9 cellular contexts compared by ENCODE assay signal in genomic region chr12:69987453-69988102, GRCh38.
A peak's percentile ranks its signal among the peaks of the same experiment; 100 is the strongest.
DNase-seq lines count a peak whose midpoint lies in the region; ATAC-seq and TF ChIP-seq lines count a peak whose summit lies in the region.
"Had no signal": no experiment of that assay in that cellular context is flagged by ENCODE, and none has a peak within 500 bp of the region (broad histone marks: within the 10 kb centered on the region; RNA-seq: fewer than 3 reads in every experiment).

No MANE protein-coding gene starts in this region.

- peak; percentile 27 to 40 for DNase-seq in Caco-2
- DNase-seq in Peyer's patch = peak in 1 of 3 donors; percentile 76
- peak; percentile 92 for DNase-seq in fibroblast of mammary gland (ENCODE audit: low read depth)
- DNase-seq in omental fat pad (ENCODE audit: low spot score) = peak; percentile 32
- no peak for DNase-seq in epidermal melanocyte (ENCODE audit: insufficient read length, low spot score)
- DNase-seq in activated naive CD4-positive, alpha-beta T cell (lab: John Stamatoyannopoulos, UW) = no peak
- DNase-seq in caudate nucleus (lab: John Stamatoyannopoulos, UW) = no peak
- DNase-seq in OCI-LY7 (ENCODE audit: low spot score) = no peak
- DNase-seq: NCI-H2081 treated with DMSO at 0.1 percent for 48 hours had no signal

- POLR2A ChIA-PET in Caco-2 (lab: Charles Lee) = no interaction called here
- POLR2A ChIA-PET in OCI-LY7 (lab: Charles Lee) = interaction anchor here (0.9 to 1.2 kb wide), 2 partner anchors 9 to 11 kb away, joined by 3 to 4 read pairs; no protein-coding TSS in a partner anchor

- peak; percentile 91 for ATAC-seq in omental fat pad (ENCODE audit: low FRiP score)

- H3K27ac Mint-ChIP-seq in Caco-2 (ENCODE audit: unreplicated experiment) = no peak overlapping the region

- H2AFZ ChIP-seq in OCI-LY7 (ENCODE audit: low read length) = no peak overlapping the region

- H3K9me3 ChIP-seq in Caco-2 (no peaks in the 10 kb centered on the region), Peyer's patch (no peaks in the 10 kb centered on the region), OCI-LY7 (ENCODE audit: low read length) (no peaks in the 10 kb centered on the region)

- no peaks in the 10 kb centered on the region for H3K9me2 ChIP-seq in OCI-LY7 (ENCODE audit: insufficient read depth, low read length)

- H3K4me3 ChIP-seq in Caco-2 (ENCODE audit: low read depth, low read length) (no peak overlapping the region), Peyer's patch (no peak overlapping the region), fibroblast of mammary gland (ENCODE audit: control insufficient read depth, low read depth, low read length) (peak overlapping the region; percentile 24), OCI-LY7 (ENCODE audit: low read depth, low read length, poor library complexity, severe bottlenecking) (no peak overlapping the region)

- intact Hi-C loops in Caco-2 (cut with micrococcal nuclease; ENCODE audit: unreplicated experiment) = no loop called here
- intact Hi-C loops in OCI-LY7 (cut with micrococcal nuclease; ENCODE audit: unreplicated experiment) = loop anchor here (5.0 kb wide), 1 partner anchor 85 kb away; no protein-coding TSS in a partner anchor

- H3K27me3 Mint-ChIP-seq in Caco-2 (ENCODE audit: insufficient read depth, unreplicated experiment) = no peaks in the 10 kb centered on the region

- H3K79me2 ChIP-seq in OCI-LY7 (ENCODE audit: insufficient read depth, low read depth, low read length) = no peaks in the 10 kb centered on the region

- no peaks in the 10 kb centered on the region for H3K36me3 ChIP-seq in Caco-2 (ENCODE audit: control insufficient read depth, insufficient read depth, low read length)
- no peaks in the 10 kb centered on the region for H3K36me3 ChIP-seq in Peyer's patch
- H3K36me3 ChIP-seq in OCI-LY7 (ENCODE audit: insufficient read depth, low read length) = no peaks in the 10 kb centered on the region

- H3K4me2 ChIP-seq in OCI-LY7 (ENCODE audit: low read length) = no peak overlapping the region

- H3K36me3 Mint-ChIP-seq in Caco-2 (ENCODE audit: insufficient read depth, unreplicated experiment) = no peaks in the 10 kb centered on the region

- H3K27ac ChIP-seq in Peyer's patch (peak overlapping the region in 3 of 4 donors; percentile 50 to 71 (median 70)), caudate nucleus (ENCODE audit: low read depth, low read length) (no peak overlapping the region), OCI-LY7 (ENCODE audit: low read depth, low read length, poor library complexity, severe bottlenecking) (no peak overlapping the region)

- TF ChIP-seq POLR2A in Peyer's patch (IDR thresholded peaks at IDR 0.05) = no peak

- no peaks in the 10 kb centered on the region for H4K20me1 ChIP-seq in OCI-LY7 (ENCODE audit: insufficient read depth, low read length)

- H3K4me1 Mint-ChIP-seq in Caco-2 (ENCODE audit: low read depth, unreplicated experiment) = no peaks in the 10 kb centered on the region

- H3K27me3 ChIP-seq in Caco-2 (replicated peaks; ENCODE audit: control insufficient read depth, insufficient read depth, low read length) (no peaks in the 10 kb centered on the region), Peyer's patch (no peaks in the 10 kb centered on the region)

- TF ChIP-seq CTCF in Caco-2 (IDR thresholded peaks at IDR 0.05; ENCODE audit: insufficient read depth in 1 of 2, low read depth in 1 of 2, low read length in 1 of 2, severe bottlenecking in 1 of 2, unreplicated experiment in 1 of 2) (no peak), Peyer's patch (IDR thresholded peaks at IDR 0.05) (no peak), fibroblast of mammary gland (conservative IDR thresholded peaks at IDR 0.05; ENCODE audit: control insufficient read depth, insufficient read depth, low read depth, low read length) (no peak), omental fat pad (IDR thresholded peaks at IDR 0.05) (no peak), OCI-LY7 (conservative IDR thresholded peaks at IDR 0.05; ENCODE audit: low read length) (no peak)

- peaks cover 7% of the 10 kb centered on the region for H3K4me1 ChIP-seq in Caco-2
- H3K4me1 ChIP-seq in Peyer's patch = peaks cover 0 to 10% (median 0%) of the 10 kb centered on the region in 4 donors
- H3K4me1 ChIP-seq in OCI-LY7 (ENCODE audit: insufficient read depth, low read length, poor library complexity, severe bottlenecking) = no peaks in the 10 kb centered on the region

- H3K4me3 Mint-ChIP-seq in Caco-2 (ENCODE audit: unreplicated experiment) = no peak overlapping the region

- BruUV-seq in Caco-2 (replicated peaks; lab: Mats Ljungman, UMichigan) (no TSS peak), OCI-LY7 (replicated peaks; lab: Mats Ljungman, UMichigan) (no TSS peak)

- CTCF ChIA-PET in Caco-2 (lab: Charles Lee) (interaction anchor here (0.6 kb wide), 1 partner anchor 30 kb away, joined by 3 read pairs; no protein-coding TSS in a partner anchor), OCI-LY7 (lab: Charles Lee; ENCODE audit: unreplicated experiment) (no interaction called here)

- no peaks in the 10 kb centered on the region for H3K9me3 Mint-ChIP-seq in Caco-2 (ENCODE audit: unreplicated experiment)

Comparison
In these comparisons a context has a peak if more than half of its experiments do, and no peak if none do; other contexts are left out.
1. DNase-seq: peak in Caco-2 (2 of 2), fibroblast of mammary gland (single experiment) and omental fat pad (single experiment); none in epidermal melanocyte (single experiment), activated naive CD4-positive, alpha-beta T cell (0 of 4), caudate nucleus (0 of 61) and OCI-LY7 (single experiment).
2. H3K27ac ChIP-seq: peak in Peyer's patch (3 of 4); none in caudate nucleus (single experiment) and OCI-LY7 (single experiment).